In the genomic region with DNA sequence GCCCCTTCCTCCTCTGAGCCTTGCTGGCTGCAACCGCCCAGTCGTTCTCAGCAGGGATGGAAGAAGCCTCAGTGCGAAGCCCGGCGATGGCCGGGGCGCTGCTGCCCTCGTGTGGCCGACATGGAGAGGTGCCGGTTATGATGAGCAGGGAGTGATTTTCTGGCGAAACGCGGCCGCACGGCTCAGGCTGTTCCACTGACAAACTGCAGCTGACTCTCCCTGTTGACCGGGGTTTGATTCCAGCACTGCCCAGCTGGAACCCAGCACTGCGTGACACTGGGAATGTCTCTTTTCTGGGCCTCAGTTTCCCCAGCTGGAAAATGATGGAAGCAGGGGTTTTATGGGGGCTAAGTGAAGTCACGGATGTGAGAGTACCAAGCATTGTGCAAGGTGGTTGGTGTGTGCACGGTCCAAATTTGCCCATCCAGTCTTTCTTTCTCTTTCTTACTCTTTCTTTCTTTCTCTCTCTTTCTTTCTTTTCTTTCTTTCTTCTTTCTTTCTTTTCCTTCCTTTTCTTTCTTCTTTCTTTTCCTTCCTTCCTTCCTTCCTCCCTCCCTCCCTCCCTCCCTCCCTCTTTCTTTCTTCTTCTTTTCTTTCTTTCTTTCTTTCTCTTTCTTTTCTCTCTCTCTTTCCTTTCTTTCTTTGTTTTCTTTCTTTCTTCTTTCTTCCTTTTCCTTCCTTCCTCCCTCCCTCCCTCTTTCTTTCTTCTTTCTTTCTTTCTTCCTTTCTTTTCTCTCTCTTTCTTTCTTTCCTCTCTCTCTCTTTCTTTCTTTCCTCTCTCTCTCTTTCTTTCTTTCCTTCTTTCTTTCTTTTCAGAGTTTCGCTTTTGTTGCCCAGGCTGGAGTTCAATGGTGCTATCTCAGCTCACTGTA, we compare ENCODE assay signal across 9 cellular contexts. TPM values are rescaled to one million over a fixed set of nuclear protein-coding genes. Genes with fewer than 3 reads are reported as not detected.
A peak's percentile ranks its signal among the peaks of the same experiment; 100 is the strongest.
DNase-seq lines count a peak whose midpoint lies in the region; ATAC-seq and TF ChIP-seq lines count a peak whose summit lies in the region.
"Had no signal": no experiment of that assay in that cellular context is flagged by ENCODE, and none has a peak within 500 bp of the region (broad histone marks: within the 10 kb centered on the region; RNA-seq: fewer than 3 reads in every experiment).

No MANE protein-coding gene starts in this region.

- H3K4me3 Mint-ChIP-seq in endodermal cell = no peak overlapping the region

- H3K27me3 ChIP-seq in endodermal cell (ENCODE audit: control insufficient read depth, insufficient read depth, low read length, poor library complexity, severe bottlenecking) = peaks cover 21% of the 10 kb centered on the region

- no peak overlapping the region for H3K9ac ChIP-seq in endodermal cell (ENCODE audit: extremely low read depth, low read length, poor library complexity, severe bottlenecking)

- no peaks in the 10 kb centered on the region for H3K4me1 ChIP-seq in endodermal cell (ENCODE audit: control insufficient read depth, insufficient read depth, low read length)

- peak; percentile 94 for TF ChIP-seq CTCF in endodermal cell (conservative IDR thresholded peaks at IDR 0.05)

- H3K4me3 ChIP-seq in endodermal cell (ENCODE audit: low read length) = no peak overlapping the region

- ATAC-seq in HG03280 (IDR thresholded peaks at IDR 0.05; ENCODE audit: unreplicated experiment) (peak; percentile 72), GM19467 (IDR thresholded peaks at IDR 0.05; ENCODE audit: unreplicated experiment) (no peak)

- H3K27ac ChIP-seq in endodermal cell (ENCODE audit: low read depth, low read length) = no peak overlapping the region

- peaks cover 10% of the 10 kb centered on the region for H3K4me1 Mint-ChIP-seq in endodermal cell

- H3K9me3 ChIP-seq in endodermal cell (ENCODE audit: control insufficient read depth, low read length) = no peaks in the 10 kb centered on the region

- H3K9me3 Mint-ChIP-seq in endodermal cell = no peaks in the 10 kb centered on the region

- peaks cover 26% of the 10 kb centered on the region for H3K27me3 Mint-ChIP-seq in endodermal cell (ENCODE audit: insufficient read depth)

- no peaks in the 10 kb centered on the region for H3K36me3 ChIP-seq in endodermal cell (ENCODE audit: control insufficient read depth, insufficient read depth, low read length)

- no peaks in the 10 kb centered on the region for H3K36me3 Mint-ChIP-seq in endodermal cell (ENCODE audit: low read depth)

- 13 to 36% methylated on average over 5 to 19 of the region's 20 CpGs for WGBS in endodermal cell (ENCODE audit: insufficient coverage in 1 of 2, insufficient read length in 1 of 2), 2 experiments

- DNase-seq in DMS 273 (lab: John Stamatoyannopoulos, UW; ENCODE audit: unreplicated experiment) (peak; percentile 81), NOMO-1 (lab: John Stamatoyannopoulos, UW; ENCODE audit: unreplicated experiment in 2 of 2) (peak; percentile 72 to 80), endodermal cell (peak; percentile 94), mesenteric fat pad (ENCODE audit: low spot score) (peak; percentile 93)
- peak; percentile 48 to 65 (median 50) for DNase-seq in activated CD8-positive, alpha-beta memory T cell treated with anti-CD3 and anti-CD28 coated beads for 48 hours (ENCODE audit: low read depth in 2 of 3, low spot score in 2 of 3)
- DNase-seq in stimulated activated CD8-positive, alpha-beta memory T cell treated with anti-CD3 and anti-CD28 coated beads, Interleukin-15, amount 100 ng/mL, for 48 hours (ENCODE audit: low read depth in 2 of 2) = peak; percentile 51

- H3K27ac Mint-ChIP-seq in endodermal cell = no peak overlapping the region

RNA-seq across cellular contexts. Expression of a gene that starts 25.8 kb away (rescaled TPM):
- total RNA-seq in endodermal cell (under 1 TPM; 0.11 to 0.59 TPM), mesenteric fat pad (not detected)
- 0.75 TPM for polyA plus RNA-seq in endodermal cell (2013, experiment 1 of 2)
- polyA plus RNA-seq in endodermal cell (2013, experiment 2 of 2) = 0.70 TPM
- total RNA-seq: activated CD8-positive, alpha-beta memory T cell treated with anti-CD3 and anti-CD28 coated beads for 36 hours had no signal

RNA-seq across cellular contexts. Expression of a gene that starts 42.8 kb away (rescaled TPM):
- total RNA-seq in endodermal cell (under 1 TPM; 0.13 to 0.95 TPM), mesenteric fat pad (3.9 TPM)
- polyA plus RNA-seq in endodermal cell (2013, experiment 1 of 2) = 32.3 TPM
- 25.2 TPM for polyA plus RNA-seq in endodermal cell (2013, experiment 2 of 2)
